ENCODE assay signal across 2 cellular contexts in genomic region chr1:93694833-93695232, GRCh38.
TF ChIP-seq lines count a peak whose summit lies in the region.

No MANE protein-coding gene starts in this region.

TF ChIP-seq in IMR-90, 13 proteins besides CTCF, POLR2A, EP300 and RAD21:
- TF ChIP-seq SMC3 (IDR thresholded peaks at IDR 0.05; ENCODE audit: low read depth, low read length) (no peak), RCOR1 (IDR thresholded peaks at IDR 0.05; ENCODE audit: insufficient replicate concordance, low read length) (no peak), ELK1 (IDR thresholded peaks at IDR 0.05; ENCODE audit: borderline replicate concordance, low read depth, low read length) (no peak), MXI1 (IDR thresholded peaks at IDR 0.05; ENCODE audit: borderline replicate concordance, low read depth, low read length) (no peak), CEBPB (IDR thresholded peaks at IDR 0.05; ENCODE audit: low read depth, low read length) (no peak), MAFK (IDR thresholded peaks at IDR 0.05; ENCODE audit: low read depth, low read length) (no peak), BHLHE40 (IDR thresholded peaks at IDR 0.05; ENCODE audit: low read depth, low read length) (no peak), RFX5 (IDR thresholded peaks at IDR 0.05; ENCODE audit: low read depth, low read length) (no peak), NFE2L2 (IDR thresholded peaks at IDR 0.05; ENCODE audit: low read depth, low read length) (no peak), MAZ (IDR thresholded peaks at IDR 0.05; ENCODE audit: borderline replicate concordance, low read depth, low read length) (no peak), USF2 (IDR thresholded peaks at IDR 0.05; ENCODE audit: low read depth, low read length) (no peak), FOS (IDR thresholded peaks at IDR 0.05; ENCODE audit: low read depth, low read length) (no peak), CHD1 (IDR thresholded peaks at IDR 0.05; ENCODE audit: low read depth, low read length) (no peak)

TF ChIP-seq in WTC11, 78 proteins besides CTCF, POLR2A, EP300 and RAD21:
- no peak for TF ChIP-seq ZNF671 (CRISPR knock-in tag; IDR thresholded peaks at IDR 0.05)
- TF ChIP-seq ARID4B (CRISPR knock-in tag; IDR thresholded peaks at IDR 0.05; ENCODE audit: borderline replicate concordance), result no peak
- TF ChIP-seq FOXP4 (CRISPR knock-in tag; IDR thresholded peaks at IDR 0.05), result no peak
- no peak for TF ChIP-seq E2F1 (CRISPR knock-in tag; IDR thresholded peaks at IDR 0.05)
- TF ChIP-seq USF1 (CRISPR knock-in tag; IDR thresholded peaks at IDR 0.05), result no peak
- TF ChIP-seq ZNF317 (CRISPR knock-in tag; IDR thresholded peaks at IDR 0.05; ENCODE audit: borderline replicate concordance, low read depth), result no peak
- TF ChIP-seq ZNF396 (CRISPR knock-in tag; IDR thresholded peaks at IDR 0.05; ENCODE audit: borderline replicate concordance), result no peak
- no peak for TF ChIP-seq SP1 (CRISPR knock-in tag; conservative IDR thresholded peaks at IDR 0.05)
- no peak for TF ChIP-seq NR1H2 (CRISPR knock-in tag; IDR thresholded peaks at IDR 0.05)
- no peak for TF ChIP-seq MLX (CRISPR knock-in tag; IDR thresholded peaks at IDR 0.05)
- TF ChIP-seq MAX (CRISPR knock-in tag; IDR thresholded peaks at IDR 0.05), result no peak
- TF ChIP-seq IRF2 (CRISPR knock-in tag; IDR thresholded peaks at IDR 0.05; ENCODE audit: borderline replicate concordance, low read depth), result no peak
- no peak for TF ChIP-seq TEAD1 (CRISPR knock-in tag; IDR thresholded peaks at IDR 0.05)
- TF ChIP-seq TCF7 (CRISPR knock-in tag; IDR thresholded peaks at IDR 0.05; ENCODE audit: low read depth), result no peak
- no peak for TF ChIP-seq RORB (CRISPR knock-in tag; IDR thresholded peaks at IDR 0.05)
